ENCODE assay signal across 22 cellular contexts in genomic region chr16:75532142-75532765, GRCh38. TPM values are rescaled to one million over a fixed set of nuclear protein-coding genes. Genes with fewer than 3 reads are reported as not detected.
DNase-seq lines count a peak whose midpoint lies in the region; ATAC-seq, FAIRE-seq and TF ChIP-seq lines count a peak whose summit lies in the region.
"Had no signal": no experiment of that assay in that cellular context is flagged by ENCODE, and none has a peak within 500 bp of the region (broad histone marks: within the 10 kb centered on the region; RNA-seq: fewer than 3 reads in every experiment).

No MANE protein-coding gene starts in this region.

- DNase-seq in activated naive CD8-positive, alpha-beta T cell treated with anti-CD3 and anti-CD28 coated beads, Interleukin-2, amount 50 U/mL, for 24 hours = no peak
- DNase-seq in activated naive CD8-positive, alpha-beta T cell treated with anti-CD3 and anti-CD28 coated beads for 36 hours = no peak
- DNase-seq in kidney = peak; percentile 37
- DNase-seq in neuronal stem cell (ENCODE audit: low spot score) = no peak
- DNase-seq in aorta = peak; percentile 15 to 66
- no peak for DNase-seq in NCI-H524 (lab: John Stamatoyannopoulos, UW)
- DNase-seq in immature natural killer cell = no peak
- DNase-seq in posterior cingulate gyrus = no peak
- DNase-seq: 8988T; ACHN; Calu3; CD4-positive, CD25-positive, alpha-beta regulatory T cell; DMS 273 treated with DMSO at 0.1 percent for 48 hours; DMS79; GM23248 had no signal

- H4K91ac ChIP-seq in neuronal stem cell (ENCODE audit: low read depth, low read length, poor library complexity) = no peak overlapping the region

- no peak for FAIRE-seq in kidney (lab: Jason Lieb, UNC)
- FAIRE-seq: GM12878, GM18507, H54 had no signal

- peaks cover 6% of the 10 kb centered on the region for H3K79me1 ChIP-seq in neuronal stem cell (ENCODE audit: low read depth, low read length)

- H3K27ac ChIP-seq in kidney (ENCODE audit: low read depth in 2 of 2, low read length in 2 of 2) (no peak overlapping the region), neuronal stem cell (replicated peaks; ENCODE audit: low read length) (no peak overlapping the region), aorta (ENCODE audit: low read depth in 1 of 2, low read length in 2 of 2) (no peak overlapping the region)
- H3K27ac ChIP-seq: BLaER1 treated with 17β-estradiol and CSF1 and Interleukin-3, amounts not matched to agents 10 nM and 100 nM; GM23248 had no signal

- H3K4me3 Mint-ChIP-seq in activated naive CD8-positive, alpha-beta T cell treated with anti-CD3 and anti-CD28 coated beads, Interleukin-2, amount 50 U/mL, for 24 hours = no peak overlapping the region
- no peak overlapping the region for H3K4me3 Mint-ChIP-seq in activated naive CD8-positive, alpha-beta T cell treated with anti-CD3 and anti-CD28 coated beads for 36 hours
- H3K4me3 Mint-ChIP-seq in immature natural killer cell = no peak overlapping the region
- H3K4me3 Mint-ChIP-seq: CD4-positive, CD25-positive, alpha-beta regulatory T cell had no signal

- no peak overlapping the region for H2BK120ac ChIP-seq in neuronal stem cell (ENCODE audit: low read depth, low read length)

- H2AK5ac ChIP-seq in neuronal stem cell (ENCODE audit: low read depth, low read length) = no peak overlapping the region

- no peak overlapping the region for H2BK15ac ChIP-seq in neuronal stem cell (ENCODE audit: low read length)

- H3K9ac ChIP-seq in kidney (ENCODE audit: low read length in 2 of 2) (no peak overlapping the region), neuronal stem cell (ENCODE audit: low read depth, low read length, poor library complexity) (no peak overlapping the region)
- H3K9ac ChIP-seq: BLaER1 treated with 17β-estradiol and CSF1 and Interleukin-3, amounts not matched to agents 10 nM and 100 nM; GM23248 had no signal

- H3K4me1 ChIP-seq in kidney (ENCODE audit: control insufficient read depth in 1 of 2, insufficient read depth in 1 of 2, low read depth in 1 of 2, low read length in 2 of 2) (no peaks in the 10 kb centered on the region), neuronal stem cell (ENCODE audit: control insufficient read depth in 2 of 2, insufficient read depth in 1 of 2, low read depth in 1 of 2, low read length in 2 of 2) (no peaks in the 10 kb centered on the region), aorta (ENCODE audit: control insufficient read depth in 1 of 2, insufficient read depth in 2 of 2, low read length in 2 of 2) (no peaks in the 10 kb centered on the region)

- H3K27me3 Mint-ChIP-seq in activated naive CD8-positive, alpha-beta T cell treated with anti-CD3 and anti-CD28 coated beads, Interleukin-2, amount 50 U/mL, for 24 hours = no peaks in the 10 kb centered on the region
- peaks cover 5% of the 10 kb centered on the region for H3K27me3 Mint-ChIP-seq in activated naive CD8-positive, alpha-beta T cell treated with anti-CD3 and anti-CD28 coated beads for 36 hours
- peaks cover 0 to 5% (median 0%) of the 10 kb centered on the region in 3 donors for H3K27me3 Mint-ChIP-seq in immature natural killer cell (ENCODE audit: low read depth in 3 of 3)
- H3K27me3 Mint-ChIP-seq: CD4-positive, CD25-positive, alpha-beta regulatory T cell had no signal

- no CpG with 5 or more reads among the region's 8 CpGs for WGBS in neuronal stem cell (ENCODE audit: extremely low coverage in 2 of 2, insufficient read length in 2 of 2, insufficient replicate concordance in 1 of 2), 2 donors
- WGBS in aorta, 2 donors = 89 to 94% methylated on average over 8 of the region's 8 CpGs

- no peak overlapping the region for H3K18ac ChIP-seq in neuronal stem cell (ENCODE audit: low read length)

- no peak overlapping the region for H4K8ac ChIP-seq in neuronal stem cell (ENCODE audit: low read depth, low read length)

- no peak overlapping the region for H2BK5ac ChIP-seq in neuronal stem cell (ENCODE audit: low read length)

- intact Hi-C loops in kidney (cut with DNase I) (no loop called here), aorta (cut with DNase I) (no loop called here), posterior cingulate gyrus (cut with DNase I) (no loop called here)

- H3K27me3 ChIP-seq in neuronal stem cell (ENCODE audit: control insufficient read depth in 3 of 3, insufficient read depth in 3 of 3, low read depth in 1 of 3, low read length in 3 of 3) (no peaks in the 10 kb centered on the region), aorta (ENCODE audit: control insufficient read depth in 1 of 2, insufficient read depth in 2 of 2, low read length in 1 of 2) (no peaks in the 10 kb centered on the region)
- H3K27me3 ChIP-seq: BLaER1 treated with 17β-estradiol and CSF1 and Interleukin-3, amounts not matched to agents 10 nM and 100 nM had no signal

- H3K4me1 Mint-ChIP-seq in activated naive CD8-positive, alpha-beta T cell treated with anti-CD3 and anti-CD28 coated beads, Interleukin-2, amount 50 U/mL, for 24 hours = no peaks in the 10 kb centered on the region
- no peaks in the 10 kb centered on the region for H3K4me1 Mint-ChIP-seq in activated naive CD8-positive, alpha-beta T cell treated with anti-CD3 and anti-CD28 coated beads for 36 hours
- H3K4me1 Mint-ChIP-seq in immature natural killer cell = no peaks in the 10 kb centered on the region
- H3K4me1 Mint-ChIP-seq: CD4-positive, CD25-positive, alpha-beta regulatory T cell had no signal

- no peak overlapping the region for H3K14ac ChIP-seq in neuronal stem cell (ENCODE audit: low read length)

- H3K4me3 ChIP-seq in kidney (ENCODE audit: low read length in 2 of 2) (no peak overlapping the region), neuronal stem cell (ENCODE audit: low read length in 2 of 2) (no peak overlapping the region), aorta (ENCODE audit: low read length in 2 of 2) (no peak overlapping the region)
- H3K4me3 ChIP-seq: BLaER1 treated with 17β-estradiol and CSF1 and Interleukin-3, amounts not matched to agents 10 nM and 100 nM; GM12878; GM23248 had no signal

- H3K4ac ChIP-seq in neuronal stem cell (ENCODE audit: low read length) = no peak overlapping the region

- peak overlapping the region; percentile 3 for H3K23ac ChIP-seq in neuronal stem cell (ENCODE audit: low read depth, low read length, poor library complexity)

- H3K27ac Mint-ChIP-seq in activated naive CD8-positive, alpha-beta T cell treated with anti-CD3 and anti-CD28 coated beads, Interleukin-2, amount 50 U/mL, for 24 hours = no peak overlapping the region
- H3K27ac Mint-ChIP-seq in activated naive CD8-positive, alpha-beta T cell treated with anti-CD3 and anti-CD28 coated beads for 36 hours = no peak overlapping the region
- H3K27ac Mint-ChIP-seq in immature natural killer cell = no peak overlapping the region
- H3K27ac Mint-ChIP-seq: CD4-positive, CD25-positive, alpha-beta regulatory T cell had no signal

- H3K36me3 ChIP-seq in kidney (ENCODE audit: control insufficient read depth in 1 of 2, insufficient read depth in 2 of 2, low read length in 2 of 2) (no peaks in the 10 kb centered on the region), neuronal stem cell (replicated peaks in 1 of 2; ENCODE audit: control insufficient read depth in 2 of 2, insufficient read depth in 2 of 2, low read length in 2 of 2) (no peaks in the 10 kb centered on the region), aorta (ENCODE audit: control insufficient read depth in 1 of 2, insufficient read depth in 2 of 2, low read length in 1 of 2) (no peaks in the 10 kb centered on the region)

- H2AFZ ChIP-seq in neuronal stem cell (ENCODE audit: low read length) = no peak overlapping the region
- H2AFZ ChIP-seq: GM23248 had no signal

- no peaks in the 10 kb centered on the region for H3K36me3 Mint-ChIP-seq in activated naive CD8-positive, alpha-beta T cell treated with anti-CD3 and anti-CD28 coated beads, Interleukin-2, amount 50 U/mL, for 24 hours (ENCODE audit: low read depth)
- no peaks in the 10 kb centered on the region for H3K36me3 Mint-ChIP-seq in activated naive CD8-positive, alpha-beta T cell treated with anti-CD3 and anti-CD28 coated beads for 36 hours
- H3K36me3 Mint-ChIP-seq in immature natural killer cell = no peaks in the 10 kb centered on the region
- H3K36me3 Mint-ChIP-seq: CD4-positive, CD25-positive, alpha-beta regulatory T cell had no signal

- H3K4me2 ChIP-seq in neuronal stem cell (ENCODE audit: insufficient read depth, low read length, poor library complexity, severe bottlenecking) = no peak overlapping the region
- H3K4me2 ChIP-seq: BLaER1 treated with 17β-estradiol and CSF1 and Interleukin-3, amounts not matched to agents 10 nM and 100 nM had no signal

- peak; percentile 22 for ATAC-seq in activated naive CD8-positive, alpha-beta T cell treated with anti-CD3 and anti-CD28 coated beads, Interleukin-2, amount 50 U/mL, for 24 hours
- ATAC-seq in aorta (ENCODE audit: low FRiP score) = no peak
- ATAC-seq: GM12878, HCT116 had no signal

- H3K9me3 ChIP-seq in kidney (ENCODE audit: control insufficient read depth in 1 of 2, low read length in 2 of 2) (no peaks in the 10 kb centered on the region), neuronal stem cell (replicated peaks in 1 of 2; ENCODE audit: control insufficient read depth in 2 of 2, insufficient read depth in 1 of 2, low read depth in 1 of 2, low read length in 2 of 2) (no peaks in the 10 kb centered on the region), aorta (ENCODE audit: control insufficient read depth, low read length) (no peaks in the 10 kb centered on the region)

- no peaks in the 10 kb centered on the region for H3K9me3 Mint-ChIP-seq in activated naive CD8-positive, alpha-beta T cell treated with anti-CD3 and anti-CD28 coated beads, Interleukin-2, amount 50 U/mL, for 24 hours
- no peaks in the 10 kb centered on the region for H3K9me3 Mint-ChIP-seq in activated naive CD8-positive, alpha-beta T cell treated with anti-CD3 and anti-CD28 coated beads for 36 hours
- H3K9me3 Mint-ChIP-seq in immature natural killer cell = no peaks in the 10 kb centered on the region
- H3K9me3 Mint-ChIP-seq: CD4-positive, CD25-positive, alpha-beta regulatory T cell had no signal

- H2BK12ac ChIP-seq in neuronal stem cell (ENCODE audit: low read length) = no peak overlapping the region

- no peak for TF ChIP-seq CTCF in kidney (IDR thresholded peaks at IDR 0.05; ENCODE audit: borderline replicate concordance, extremely low read depth, insufficient read depth)

RNA-seq across cellular contexts. Expression of gene CHST5, which starts 3.7 kb away (rescaled TPM):
- total RNA-seq in activated naive CD8-positive, alpha-beta T cell treated with anti-CD3 and anti-CD28 coated beads for 36 hours = not detected
- total RNA-seq in kidney = 0.13 TPM
- polyA plus RNA-seq in kidney (ENCODE audit: insufficient read depth, low read depth, low replicate concordance) = 0.28 TPM
- 0.57 TPM for polyA plus RNA-seq in neuronal stem cell (2013, experiment 1 of 2)
- polyA plus RNA-seq in neuronal stem cell (2013, experiment 2 of 2) = 1.0 TPM
- total RNA-seq in aorta = not detected
- polyA plus RNA-seq in aorta = 1 to 10 TPM in 1 of 2 donors, under 1 TPM in 1; 0.97 to 1.5 TPM
- not detected for polyA plus RNA-seq in immature natural killer cell
- total RNA-seq: CD4-positive, CD25-positive, alpha-beta regulatory T cell; G401; GM23248 had no signal
- polyA plus RNA-seq: CD4-positive, CD25-positive, alpha-beta regulatory T cell; GM23248 had no signal

RNA-seq across cellular contexts. Expression of gene TMEM231, which starts 23.8 kb away (rescaled TPM):
- 1 to 10 TPM; 4.0 to 4.4 TPM for total RNA-seq in activated naive CD8-positive, alpha-beta T cell treated with anti-CD3 and anti-CD28 coated beads for 36 hours
- total RNA-seq in kidney (13.7 TPM), aorta (10 to 100 TPM in 1 of 2 donors, 1 to 10 TPM in 1; 6.8 to 10.3 TPM)
- polyA plus RNA-seq in kidney (ENCODE audit: insufficient read depth, low read depth, low replicate concordance) (8.6 TPM), aorta (10 to 100 TPM in 1 of 2 donors, 1 to 10 TPM in 1; 2.3 to 11.0 TPM), immature natural killer cell (1 to 10 TPM in 2 of 3 donors, not detected in 1; 1.3 to 1.5 TPM)
- polyA plus RNA-seq in neuronal stem cell (2013, experiment 1 of 2) = 32.6 TPM
- 30.7 TPM for polyA plus RNA-seq in neuronal stem cell (2013, experiment 2 of 2)

RNA-seq across cellular contexts. Expression of gene GABARAPL2, which starts 33.9 kb away (rescaled TPM):
- 10 to 100 TPM; 47.6 TPM for total RNA-seq in activated naive CD8-positive, alpha-beta T cell treated with anti-CD3 and anti-CD28 coated beads for 36 hours
- total RNA-seq in kidney (116 TPM), aorta (100 to 1,000 TPM; 106 to 154 TPM)
- polyA plus RNA-seq in kidney (ENCODE audit: insufficient read depth, low read depth, low replicate concordance) (247 TPM), aorta (100 to 1,000 TPM; 198 to 237 TPM), immature natural killer cell (100 to 1,000 TPM; 204 to 272 (median 269) TPM)
- polyA plus RNA-seq in neuronal stem cell (2013, experiment 1 of 2) = 95.6 TPM
- 94.7 TPM for polyA plus RNA-seq in neuronal stem cell (2013, experiment 2 of 2)

RNA-seq across cellular contexts. Expression of gene CHST6, which starts 37.0 kb away (rescaled TPM):
- total RNA-seq in activated naive CD8-positive, alpha-beta T cell treated with anti-CD3 and anti-CD28 coated beads for 36 hours = under 1 TPM in 1 of 2 experiments, not detected in 1; 0.06 TPM
- total RNA-seq in kidney (0.79 TPM), aorta (1 to 10 TPM; 2.4 to 6.0 TPM)
- polyA plus RNA-seq in kidney (ENCODE audit: insufficient read depth, low read depth, low replicate concordance) (0.04 TPM), aorta (under 1 TPM; 0.49 to 0.88 TPM), immature natural killer cell (not detected)
- polyA plus RNA-seq in neuronal stem cell (2013, experiment 1 of 2) = 9.0 TPM
- polyA plus RNA-seq in neuronal stem cell (2013, experiment 2 of 2) = 9.3 TPM
- total RNA-seq: CD4-positive, CD25-positive, alpha-beta regulatory T cell; G401; HT-29 had no signal
- polyA plus RNA-seq: CD4-positive, CD25-positive, alpha-beta regulatory T cell had no signal

Comparison
In these comparisons a context has a peak if more than half of its experiments do, and no peak if none do; other contexts are left out.
1. DNase-seq: peak in kidney (single experiment) and aorta (2 of 2); none in activated naive CD8-positive, alpha-beta T cell treated with anti-CD3 and anti-CD28 coated beads, Interleukin-2, amount 50 U/mL, for 24 hours (single experiment), activated naive CD8-positive, alpha-beta T cell treated with anti-CD3 and anti-CD28 coated beads for 36 hours (single experiment), neuronal stem cell (single experiment), NCI-H524 (0 of 2), immature natural killer cell (0 of 3) and posterior cingulate gyrus (0 of 10).